Comparison of ENCODE assay signal across 1 cellular context in the genomic region with DNA sequence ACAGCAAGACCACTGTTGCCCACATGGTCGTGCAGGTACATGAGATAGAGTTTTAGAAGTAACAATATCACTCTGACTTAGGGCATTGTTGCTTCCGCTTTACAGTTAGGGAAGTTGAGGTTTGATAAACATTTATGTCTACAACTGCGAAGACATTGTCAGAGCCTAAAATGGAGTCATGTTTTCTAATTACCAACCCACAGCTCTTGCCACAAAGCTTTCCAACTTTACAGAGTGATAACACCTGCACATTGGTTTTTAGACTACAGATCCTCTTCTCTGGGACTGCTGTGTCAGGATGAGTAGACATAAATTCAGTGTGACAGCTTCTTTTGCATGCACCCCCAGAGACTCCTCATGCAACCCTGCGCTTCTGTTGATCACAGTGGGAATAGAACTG.
TF ChIP-seq lines count a peak whose summit lies in the region.

No MANE protein-coding gene starts in this region.

TF ChIP-seq in K562, 482 proteins besides CTCF, POLR2A, EP300 and RAD21 (continued from another document):
- TF ChIP-seq, protein P1, sequence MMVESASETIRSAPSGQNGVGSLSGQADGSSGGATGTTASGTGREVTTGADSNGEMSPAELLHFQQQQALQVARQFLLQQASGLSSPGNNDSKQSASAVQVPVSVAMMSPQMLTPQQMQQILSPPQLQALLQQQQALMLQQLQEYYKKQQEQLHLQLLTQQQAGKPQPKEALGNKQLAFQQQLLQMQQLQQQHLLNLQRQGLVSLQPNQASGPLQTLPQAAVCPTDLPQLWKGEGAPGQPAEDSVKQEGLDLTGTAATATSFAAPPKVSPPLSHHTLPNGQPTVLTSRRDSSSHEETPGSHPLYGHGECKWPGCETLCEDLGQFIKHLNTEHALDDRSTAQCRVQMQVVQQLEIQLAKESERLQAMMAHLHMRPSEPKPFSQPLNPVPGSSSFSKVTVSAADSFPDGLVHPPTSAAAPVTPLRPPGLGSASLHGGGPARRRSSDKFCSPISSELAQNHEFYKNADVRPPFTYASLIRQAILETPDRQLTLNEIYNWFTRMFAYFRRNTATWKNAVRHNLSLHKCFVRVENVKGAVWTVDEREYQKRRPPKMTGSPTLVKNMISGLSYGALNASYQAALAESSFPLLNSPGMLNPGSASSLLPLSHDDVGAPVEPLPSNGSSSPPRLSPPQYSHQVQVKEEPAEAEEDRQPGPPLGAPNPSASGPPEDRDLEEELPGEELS (CRISPR knock-in tag; IDR thresholded peaks at IDR 0.05; ENCODE audit: borderline replicate concordance) = no peak
- TF ChIP-seq MAFK (IDR thresholded peaks at IDR 0.05; ENCODE audit: low read length) (peak; percentile 65; the same call in 1 of the 2 replicates), SRSF3 (IDR thresholded peaks at IDR 0.05; ENCODE audit: insufficient read depth, low read length) (no peak), MECOM (CRISPR knock-in tag; IDR thresholded peaks at IDR 0.05) (no peak), HNRNPLL (IDR thresholded peaks at IDR 0.05; ENCODE audit: low read depth, low read length, poor library complexity, severe bottlenecking) (no peak), ZNF431 (CRISPR knock-in tag; IDR thresholded peaks at IDR 0.05) (no peak), POU5F1 (IDR thresholded peaks at IDR 0.05; ENCODE audit: borderline replicate concordance, low read depth, low read length, partially characterized antibody) (no peak), FOXJ2 (tag; IDR thresholded peaks at IDR 0.05) (no peak), ZNF324 (CRISPR knock-in tag; IDR thresholded peaks at IDR 0.05) (no peak), ZNF316 (IDR thresholded peaks at IDR 0.05) (peak; percentile 73), MTA2 (IDR thresholded peaks at IDR 0.05; ENCODE audit: low read depth) (no peak), ZNF778 (CRISPR knock-in tag; IDR thresholded peaks at IDR 0.05) (no peak), ARID1B (IDR thresholded peaks at IDR 0.05) (no peak), SMARCA5 (IDR thresholded peaks at IDR 0.05) (no peak), ZNF717 (CRISPR knock-in tag; IDR thresholded peaks at IDR 0.05) (no peak), HDAC8 (tag; IDR thresholded peaks at IDR 0.05) (no peak), KLF16 (IDR thresholded peaks at IDR 0.05) (no peak), C11orf30 (IDR thresholded peaks at IDR 0.05; ENCODE audit: low read depth) (peak; percentile 74), RBFOX2 (IDR thresholded peaks at IDR 0.05; ENCODE audit: low read depth, low read length) (no peak), YBX1 (IDR thresholded peaks at IDR 0.05) (no peak), FOXM1 (IDR thresholded peaks at IDR 0.05; ENCODE audit: low read depth) (no peak), FOXM1 (CRISPR knock-in tag; IDR thresholded peaks at IDR 0.05; ENCODE audit: low read depth) (no peak), ZNF212 (CRISPR knock-in tag; IDR thresholded peaks at IDR 0.05) (no peak), PTBP1 (IDR thresholded peaks at IDR 0.05; ENCODE audit: low read depth, low read length) (no peak), ZC3H11A (IDR thresholded peaks at IDR 0.05; ENCODE audit: low read depth, low read length) (no peak), HNRNPK (IDR thresholded peaks at IDR 0.05; ENCODE audit: low read depth, low read length, poor library complexity, severe bottlenecking) (no peak), CEBPG (CRISPR knock-in tag; IDR thresholded peaks at IDR 0.05) (no peak), CEBPG (tag; conservative IDR thresholded peaks at IDR 0.05 in 1 of 2, IDR thresholded peaks at IDR 0.05 in 1 of 2) (no peak), ERF (CRISPR knock-in tag; IDR thresholded peaks at IDR 0.05) (no peak), ATF1 (CRISPR knock-in tag; IDR thresholded peaks at IDR 0.05) (no peak), ATF1 (tag; IDR thresholded peaks at IDR 0.05) (no peak), ZC3H8 (IDR thresholded peaks at IDR 0.05) (no peak), NFE2 (IDR thresholded peaks at IDR 0.05; ENCODE audit: low read depth) (peak; percentile 52), SMARCB1 (IDR thresholded peaks at IDR 0.05; ENCODE audit: insufficient read length, low read depth) (no peak), MEIS2 (IDR thresholded peaks at IDR 0.05; ENCODE audit: partially characterized antibody) (peak; percentile 59), SAFB2 (IDR thresholded peaks at IDR 0.05; ENCODE audit: borderline replicate concordance, low read depth, low read length, severe bottlenecking) (no peak), DNMT1 (IDR thresholded peaks at IDR 0.05) (no peak), CHD4 (IDR thresholded peaks at IDR 0.05; ENCODE audit: insufficient read depth, insufficient replicate concordance, low read depth, low read length, poor library complexity, severe bottlenecking) (no peak), NFYB (IDR thresholded peaks at IDR 0.05; ENCODE audit: extremely low read depth, insufficient read length) (no peak), MAFF (IDR thresholded peaks at IDR 0.05; ENCODE audit: low read length) (peak; percentile 66)
- TF ChIP-seq, protein P2, sequence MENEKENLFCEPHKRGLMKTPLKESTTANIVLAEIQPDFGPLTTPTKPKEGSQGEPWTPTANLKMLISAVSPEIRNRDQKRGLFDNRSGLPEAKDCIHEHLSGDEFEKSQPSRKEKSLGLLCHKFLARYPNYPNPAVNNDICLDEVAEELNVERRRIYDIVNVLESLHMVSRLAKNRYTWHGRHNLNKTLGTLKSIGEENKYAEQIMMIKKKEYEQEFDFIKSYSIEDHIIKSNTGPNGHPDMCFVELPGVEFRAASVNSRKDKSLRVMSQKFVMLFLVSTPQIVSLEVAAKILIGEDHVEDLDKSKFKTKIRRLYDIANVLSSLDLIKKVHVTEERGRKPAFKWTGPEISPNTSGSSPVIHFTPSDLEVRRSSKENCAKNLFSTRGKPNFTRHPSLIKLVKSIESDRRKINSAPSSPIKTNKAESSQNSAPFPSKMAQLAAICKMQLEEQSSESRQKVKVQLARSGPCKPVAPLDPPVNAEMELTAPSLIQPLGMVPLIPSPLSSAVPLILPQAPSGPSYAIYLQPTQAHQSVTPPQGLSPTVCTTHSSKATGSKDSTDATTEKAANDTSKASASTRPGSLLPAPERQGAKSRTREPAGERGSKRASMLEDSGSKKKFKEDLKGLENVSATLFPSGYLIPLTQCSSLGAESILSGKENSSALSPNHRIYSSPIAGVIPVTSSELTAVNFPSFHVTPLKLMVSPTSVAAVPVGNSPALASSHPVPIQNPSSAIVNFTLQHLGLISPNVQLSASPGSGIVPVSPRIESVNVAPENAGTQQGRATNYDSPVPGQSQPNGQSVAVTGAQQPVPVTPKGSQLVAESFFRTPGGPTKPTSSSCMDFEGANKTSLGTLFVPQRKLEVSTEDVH (IDR thresholded peaks at IDR 0.05; ENCODE audit: low read depth, partially characterized antibody) = no peak
- TF ChIP-seq, protein P3, sequence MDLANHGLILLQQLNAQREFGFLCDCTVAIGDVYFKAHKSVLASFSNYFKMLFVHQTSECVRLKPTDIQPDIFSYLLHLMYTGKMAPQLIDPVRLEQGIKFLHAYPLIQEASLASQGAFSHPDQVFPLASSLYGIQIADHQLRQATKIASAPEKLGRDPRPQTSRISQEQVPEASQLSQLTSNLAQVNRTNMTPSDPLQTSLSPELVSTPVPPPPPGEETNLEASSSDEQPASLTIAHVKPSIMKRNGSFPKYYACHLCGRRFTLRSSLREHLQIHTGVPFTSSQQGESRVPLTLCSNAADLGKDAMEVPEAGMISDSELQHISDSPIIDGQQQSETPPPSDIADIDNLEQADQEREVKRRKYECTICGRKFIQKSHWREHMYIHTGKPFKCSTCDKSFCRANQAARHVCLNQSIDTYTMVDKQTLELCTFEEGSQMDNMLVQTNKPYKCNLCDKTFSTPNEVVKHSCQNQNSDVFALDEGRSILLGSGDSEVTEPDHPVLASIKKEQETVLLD (IDR thresholded peaks at IDR 0.05) = no peak
- TF ChIP-seq, protein P4, sequence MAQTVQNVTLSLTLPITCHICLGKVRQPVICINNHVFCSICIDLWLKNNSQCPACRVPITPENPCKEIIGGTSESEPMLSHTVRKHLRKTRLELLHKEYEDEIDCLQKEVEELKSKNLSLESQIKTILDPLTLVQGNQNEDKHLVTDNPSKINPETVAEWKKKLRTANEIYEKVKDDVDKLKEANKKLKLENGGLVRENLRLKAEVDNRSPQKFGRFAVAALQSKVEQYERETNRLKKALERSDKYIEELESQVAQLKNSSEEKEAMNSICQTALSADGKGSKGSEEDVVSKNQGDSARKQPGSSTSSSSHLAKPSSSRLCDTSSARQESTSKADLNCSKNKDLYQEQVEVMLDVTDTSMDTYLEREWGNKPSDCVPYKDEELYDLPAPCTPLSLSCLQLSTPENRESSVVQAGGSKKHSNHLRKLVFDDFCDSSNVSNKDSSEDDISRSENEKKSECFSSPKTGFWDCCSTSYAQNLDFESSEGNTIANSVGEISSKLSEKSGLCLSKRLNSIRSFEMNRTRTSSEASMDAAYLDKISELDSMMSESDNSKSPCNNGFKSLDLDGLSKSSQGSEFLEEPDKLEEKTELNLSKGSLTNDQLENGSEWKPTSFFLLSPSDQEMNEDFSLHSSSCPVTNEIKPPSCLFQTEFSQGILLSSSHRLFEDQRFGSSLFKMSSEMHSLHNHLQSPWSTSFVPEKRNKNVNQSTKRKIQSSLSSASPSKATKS (CRISPR knock-in tag; IDR thresholded peaks at IDR 0.05) = no peak
- TF ChIP-seq, protein P5, sequence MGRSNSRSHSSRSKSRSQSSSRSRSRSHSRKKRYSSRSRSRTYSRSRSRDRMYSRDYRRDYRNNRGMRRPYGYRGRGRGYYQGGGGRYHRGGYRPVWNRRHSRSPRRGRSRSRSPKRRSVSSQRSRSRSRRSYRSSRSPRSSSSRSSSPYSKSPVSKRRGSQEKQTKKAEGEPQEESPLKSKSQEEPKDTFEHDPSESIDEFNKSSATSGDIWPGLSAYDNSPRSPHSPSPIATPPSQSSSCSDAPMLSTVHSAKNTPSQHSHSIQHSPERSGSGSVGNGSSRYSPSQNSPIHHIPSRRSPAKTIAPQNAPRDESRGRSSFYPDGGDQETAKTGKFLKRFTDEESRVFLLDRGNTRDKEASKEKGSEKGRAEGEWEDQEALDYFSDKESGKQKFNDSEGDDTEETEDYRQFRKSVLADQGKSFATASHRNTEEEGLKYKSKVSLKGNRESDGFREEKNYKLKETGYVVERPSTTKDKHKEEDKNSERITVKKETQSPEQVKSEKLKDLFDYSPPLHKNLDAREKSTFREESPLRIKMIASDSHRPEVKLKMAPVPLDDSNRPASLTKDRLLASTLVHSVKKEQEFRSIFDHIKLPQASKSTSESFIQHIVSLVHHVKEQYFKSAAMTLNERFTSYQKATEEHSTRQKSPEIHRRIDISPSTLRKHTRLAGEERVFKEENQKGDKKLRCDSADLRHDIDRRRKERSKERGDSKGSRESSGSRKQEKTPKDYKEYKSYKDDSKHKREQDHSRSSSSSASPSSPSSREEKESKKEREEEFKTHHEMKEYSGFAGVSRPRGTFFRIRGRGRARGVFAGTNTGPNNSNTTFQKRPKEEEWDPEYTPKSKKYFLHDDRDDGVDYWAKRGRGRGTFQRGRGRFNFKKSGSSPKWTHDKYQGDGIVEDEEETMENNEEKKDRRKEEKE (IDR thresholded peaks at IDR 0.05; ENCODE audit: borderline replicate concordance in 1 of 2, control insufficient read depth in 1 of 2, low read depth in 2 of 2, low read length in 1 of 2) = no peak
- TF ChIP-seq, protein P6, sequence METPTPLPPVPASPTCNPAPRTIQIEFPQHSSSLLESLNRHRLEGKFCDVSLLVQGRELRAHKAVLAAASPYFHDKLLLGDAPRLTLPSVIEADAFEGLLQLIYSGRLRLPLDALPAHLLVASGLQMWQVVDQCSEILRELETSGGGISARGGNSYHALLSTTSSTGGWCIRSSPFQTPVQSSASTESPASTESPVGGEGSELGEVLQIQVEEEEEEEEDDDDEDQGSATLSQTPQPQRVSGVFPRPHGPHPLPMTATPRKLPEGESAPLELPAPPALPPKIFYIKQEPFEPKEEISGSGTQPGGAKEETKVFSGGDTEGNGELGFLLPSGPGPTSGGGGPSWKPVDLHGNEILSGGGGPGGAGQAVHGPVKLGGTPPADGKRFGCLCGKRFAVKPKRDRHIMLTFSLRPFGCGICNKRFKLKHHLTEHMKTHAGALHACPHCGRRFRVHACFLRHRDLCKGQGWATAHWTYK (CRISPR knock-in tag; IDR thresholded peaks at IDR 0.05) = no peak
- TF ChIP-seq, protein P7, sequence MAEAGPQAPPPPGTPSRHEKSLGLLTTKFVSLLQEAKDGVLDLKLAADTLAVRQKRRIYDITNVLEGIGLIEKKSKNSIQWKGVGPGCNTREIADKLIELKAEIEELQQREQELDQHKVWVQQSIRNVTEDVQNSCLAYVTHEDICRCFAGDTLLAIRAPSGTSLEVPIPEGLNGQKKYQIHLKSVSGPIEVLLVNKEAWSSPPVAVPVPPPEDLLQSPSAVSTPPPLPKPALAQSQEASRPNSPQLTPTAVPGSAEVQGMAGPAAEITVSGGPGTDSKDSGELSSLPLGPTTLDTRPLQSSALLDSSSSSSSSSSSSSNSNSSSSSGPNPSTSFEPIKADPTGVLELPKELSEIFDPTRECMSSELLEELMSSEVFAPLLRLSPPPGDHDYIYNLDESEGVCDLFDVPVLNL (CRISPR knock-in tag; IDR thresholded peaks at IDR 0.05; ENCODE audit: low read depth) = no peak
- TF ChIP-seq, protein P8, sequence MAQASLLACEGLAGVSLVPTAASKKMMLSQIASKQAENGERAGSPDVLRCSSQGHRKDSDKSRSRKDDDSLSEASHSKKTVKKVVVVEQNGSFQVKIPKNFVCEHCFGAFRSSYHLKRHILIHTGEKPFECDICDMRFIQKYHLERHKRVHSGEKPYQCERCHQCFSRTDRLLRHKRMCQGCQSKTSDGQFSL (CRISPR knock-in tag; IDR thresholded peaks at IDR 0.05) = no peak
- TF ChIP-seq, protein P8 (tag; IDR thresholded peaks at IDR 0.05) = no peak
- TF ChIP-seq, protein P9, sequence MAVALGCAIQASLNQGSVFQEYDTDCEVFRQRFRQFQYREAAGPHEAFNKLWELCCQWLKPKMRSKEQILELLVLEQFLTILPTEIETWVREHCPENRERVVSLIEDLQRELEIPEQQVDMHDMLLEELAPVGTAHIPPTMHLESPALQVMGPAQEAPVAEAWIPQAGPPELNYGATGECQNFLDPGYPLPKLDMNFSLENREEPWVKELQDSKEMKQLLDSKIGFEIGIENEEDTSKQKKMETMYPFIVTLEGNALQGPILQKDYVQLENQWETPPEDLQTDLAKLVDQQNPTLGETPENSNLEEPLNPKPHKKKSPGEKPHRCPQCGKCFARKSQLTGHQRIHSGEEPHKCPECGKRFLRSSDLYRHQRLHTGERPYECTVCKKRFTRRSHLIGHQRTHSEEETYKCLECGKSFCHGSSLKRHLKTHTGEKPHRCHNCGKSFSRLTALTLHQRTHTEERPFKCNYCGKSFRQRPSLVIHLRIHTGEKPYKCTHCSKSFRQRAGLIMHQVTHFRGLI (CRISPR knock-in tag; IDR thresholded peaks at IDR 0.05) = no peak
